Comparison of ENCODE assay signal across 1 cellular context in genomic region chr19:823565-824121, GRCh38.
TF ChIP-seq lines count a peak whose summit lies in the region.

No MANE protein-coding gene starts in this region.

TF ChIP-seq in K562, 482 proteins besides CTCF, POLR2A, EP300 and RAD21 (continues in another document):
- TF ChIP-seq TCF15 (CRISPR knock-in tag; IDR thresholded peaks at IDR 0.05): no peak
- TF ChIP-seq CLOCK (CRISPR knock-in tag; IDR thresholded peaks at IDR 0.05; ENCODE audit: borderline replicate concordance): no peak
- no peak for TF ChIP-seq SNIP1 (IDR thresholded peaks at IDR 0.05; ENCODE audit: low read depth)
- no peak; the same call in 1 of the 2 replicates for TF ChIP-seq ARID4B (CRISPR knock-in tag; IDR thresholded peaks at IDR 0.05)
- no peak for TF ChIP-seq IFI16 (CRISPR knock-in tag; IDR thresholded peaks at IDR 0.05)
- no peak for TF ChIP-seq XRCC4 (IDR thresholded peaks at IDR 0.05; ENCODE audit: extremely low read depth, insufficient read depth, insufficient read length)
- peak; percentile 69 for TF ChIP-seq SMAD4 (CRISPR knock-in tag; conservative IDR thresholded peaks at IDR 0.05)
- no peak for TF ChIP-seq FUS (optimal IDR thresholded peaks at IDR 0.05; ENCODE audit: low read depth, low read length)
- TF ChIP-seq NCOA4 (IDR thresholded peaks at IDR 0.05; ENCODE audit: partially characterized antibody): no peak
- TF ChIP-seq HNRNPK (IDR thresholded peaks at IDR 0.05; ENCODE audit: low read depth, low read length, poor library complexity, severe bottlenecking): no peak
- no peak for TF ChIP-seq TAF15 (IDR thresholded peaks at IDR 0.05; ENCODE audit: low read depth, low read length)
- no peak for TF ChIP-seq ZNF77 (CRISPR knock-in tag; IDR thresholded peaks at IDR 0.05)
- TF ChIP-seq SMAD1 (IDR thresholded peaks at IDR 0.05; ENCODE audit: low read depth, low read length, partially characterized antibody): no peak
- TF ChIP-seq CBX3 (IDR thresholded peaks at IDR 0.05; ENCODE audit: borderline replicate concordance in 1 of 2, low read length in 2 of 2): no peak
- no peak for TF ChIP-seq U2AF2 (optimal IDR thresholded peaks at IDR 0.05; ENCODE audit: low read depth, low read length)
- no peak for TF ChIP-seq RFX7 (CRISPR knock-in tag; IDR thresholded peaks at IDR 0.05)
- TF ChIP-seq PREB (CRISPR knock-in tag; IDR thresholded peaks at IDR 0.05): no peak
- TF ChIP-seq SRSF9 (IDR thresholded peaks at IDR 0.05; ENCODE audit: borderline replicate concordance, low read depth, low read length): no peak
- TF ChIP-seq ZNF217 (CRISPR knock-in tag; IDR thresholded peaks at IDR 0.05): no peak
- no peak for TF ChIP-seq POLR2AphosphoS2 (IDR thresholded peaks at IDR 0.05; ENCODE audit: low read length)
- TF ChIP-seq SP2 (IDR thresholded peaks at IDR 0.05; ENCODE audit: extremely low read depth, low read depth, low read length, poor library complexity, severe bottlenecking): no peak
- TF ChIP-seq RHOXF2B (CRISPR knock-in tag; conservative IDR thresholded peaks at IDR 0.05): no peak
- 0 out of 2 replicates have a peak, but pooled peaks have one; percentile 25 for TF ChIP-seq CREB3L1 (IDR thresholded peaks at IDR 0.05; ENCODE audit: borderline replicate concordance, low read depth)
- TF ChIP-seq NONO (IDR thresholded peaks at IDR 0.05; ENCODE audit: low read depth in 2 of 2, low read length in 1 of 2): peak in 1 of 2 experiments; percentile 75; a peak in 1 of 4 replicates
- no peak for TF ChIP-seq PRMT5 (CRISPR knock-in tag; IDR thresholded peaks at IDR 0.05)
- TF ChIP-seq ZNF57 (CRISPR knock-in tag; IDR thresholded peaks at IDR 0.05): no peak
- TF ChIP-seq MYBL2 (IDR thresholded peaks at IDR 0.05; ENCODE audit: low read depth): no peak; the same call in 1 of the 2 replicates
- TF ChIP-seq MYBL2 (CRISPR knock-in tag; IDR thresholded peaks at IDR 0.05; ENCODE audit: borderline replicate concordance): no peak
- no peak for TF ChIP-seq ZC3H11A (IDR thresholded peaks at IDR 0.05; ENCODE audit: low read depth, low read length)
- no peak for TF ChIP-seq ZNF318 (IDR thresholded peaks at IDR 0.05; ENCODE audit: borderline replicate concordance in 1 of 2, low read depth in 1 of 2)
- TF ChIP-seq ZNF165 (CRISPR knock-in tag; IDR thresholded peaks at IDR 0.05; ENCODE audit: borderline replicate concordance): no peak
- TF ChIP-seq ZMIZ1 (IDR thresholded peaks at IDR 0.05; ENCODE audit: low read depth in 2 of 2, low read length in 2 of 2): peak in 1 of 2 experiments; percentile 40; a peak in 1 of 4 replicates
- TF ChIP-seq ZNF23 (CRISPR knock-in tag; IDR thresholded peaks at IDR 0.05): no peak
- TF ChIP-seq HNRNPH1 (optimal IDR thresholded peaks at IDR 0.05; ENCODE audit: low read depth, low read length): no peak
- TF ChIP-seq ZBTB26 (CRISPR knock-in tag; IDR thresholded peaks at IDR 0.05): no peak; the same call in 1 of the 2 replicates
